In the genomic region with DNA sequence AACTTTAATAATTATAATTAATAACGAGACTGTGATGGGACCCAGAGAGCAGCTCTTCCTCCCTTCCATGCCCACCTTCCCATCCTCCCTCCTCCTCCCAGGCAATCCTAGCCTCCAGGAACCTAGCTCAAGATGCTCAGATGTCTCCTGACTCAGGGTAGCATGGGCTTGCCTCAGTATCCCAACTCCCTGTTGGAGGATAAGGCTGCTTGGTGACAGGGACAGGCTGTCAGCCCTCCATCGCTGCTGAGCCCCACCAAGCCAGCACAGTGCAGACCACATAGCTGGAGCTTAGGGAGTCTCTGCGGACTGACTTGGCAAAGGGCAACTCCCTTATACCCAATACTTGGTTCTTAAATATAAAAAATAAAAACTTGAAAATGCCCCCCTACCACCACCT, we compare ENCODE assay signal across 13 cellular contexts. TPM values are rescaled to one million over a fixed set of nuclear protein-coding genes. Genes with fewer than 3 reads are reported as not detected.
DNase-seq lines count a peak whose midpoint lies in the region; TF ChIP-seq lines count a peak whose summit lies in the region.
"Had no signal": no experiment of that assay in that cellular context is flagged by ENCODE, and none has a peak within 500 bp of the region (broad histone marks: within the 10 kb centered on the region; RNA-seq: fewer than 3 reads in every experiment).

No MANE protein-coding gene starts in this region.

- H3K9me3 ChIP-seq in mucosa of rectum (ENCODE audit: control insufficient read depth in 2 of 2, low read length in 2 of 2) (no peaks in the 10 kb centered on the region), tibial artery (no peaks in the 10 kb centered on the region)

- CTCF ChIA-PET in activated naive CD4-positive, alpha-beta T cell treated with anti-CD3 and anti-CD28 coated beads, Interleukin-2, amount 10 ng/mL, durations not matched to agents 7 days and 5 days (lab: Charles Lee): interaction anchor here (0.9 to 3.8 kb wide), 7 partner anchors 10 to 94 kb away, joined by 3 to 16 read pairs (median 3); a partner anchor contains a TSS

- H3K36me3 Mint-ChIP-seq in activated naive CD4-positive, alpha-beta T cell treated with anti-CD3 and anti-CD28 coated beads, Interleukin-2, amount 10 ng/mL, durations not matched to agents 7 days and 5 days: peaks cover 70% of the 10 kb centered on the region
- H3K36me3 Mint-ChIP-seq in activated T-helper 1 cell treated with anti-CD3 and anti-CD28 coated beads, Interleukin-12 subunit alpha, Interleukin-12 subunit beta, Interleukin-2, Interleukin-4 antibody, amounts not matched to agents 30 ng/mL and 10 ng/mL and 1 ng/mL, durations not matched to agents 14 hours and 24 hours and 36 hours (ENCODE audit: low read depth): peaks cover 58% of the 10 kb centered on the region
- peaks cover 19% of the 10 kb centered on the region for H3K36me3 Mint-ChIP-seq in endothelial cell (ENCODE audit: low read depth, unreplicated experiment)

- H3K27ac ChIP-seq in mucosa of rectum (ENCODE audit: low read depth in 2 of 2, low read length in 2 of 2) (peak overlapping the region; percentile 66 to 74), tibial artery (peak overlapping the region; percentile 95 to 98)

- H3K9me3 Mint-ChIP-seq in activated naive CD4-positive, alpha-beta T cell treated with anti-CD3 and anti-CD28 coated beads, Interleukin-2, amount 10 ng/mL, durations not matched to agents 7 days and 5 days: no peaks in the 10 kb centered on the region
- no peaks in the 10 kb centered on the region for H3K9me3 Mint-ChIP-seq in activated T-helper 1 cell treated with anti-CD3 and anti-CD28 coated beads, Interleukin-12 subunit alpha, Interleukin-12 subunit beta, Interleukin-2, Interleukin-4 antibody, amounts not matched to agents 30 ng/mL and 10 ng/mL and 1 ng/mL, durations not matched to agents 14 hours and 24 hours and 36 hours
- no peaks in the 10 kb centered on the region for H3K9me3 Mint-ChIP-seq in endothelial cell (ENCODE audit: unreplicated experiment)
- H3K9me3 Mint-ChIP-seq: mesothelial cell of epicardium had no signal

- H3K4me3 Mint-ChIP-seq in activated naive CD4-positive, alpha-beta T cell treated with anti-CD3 and anti-CD28 coated beads, Interleukin-2, amount 10 ng/mL, durations not matched to agents 7 days and 5 days: peak overlapping the region; percentile 80
- peak overlapping the region; percentile 87 for H3K4me3 Mint-ChIP-seq in activated T-helper 1 cell treated with anti-CD3 and anti-CD28 coated beads, Interleukin-12 subunit alpha, Interleukin-12 subunit beta, Interleukin-2, Interleukin-4 antibody, amounts not matched to agents 30 ng/mL and 10 ng/mL and 1 ng/mL, durations not matched to agents 14 hours and 24 hours and 36 hours
- H3K4me3 Mint-ChIP-seq in endothelial cell (ENCODE audit: unreplicated experiment): no peak overlapping the region
- H3K4me3 Mint-ChIP-seq: mesothelial cell of epicardium had no signal

- peaks cover 9 to 17% of the 10 kb centered on the region in 2 donors for H3K36me3 ChIP-seq in mucosa of rectum (ENCODE audit: control insufficient read depth in 2 of 2, insufficient read depth in 2 of 2, low read length in 2 of 2)
- H3K36me3 ChIP-seq in tibial artery: peaks cover 0 to 22% (median 3%) of the 10 kb centered on the region in 3 donors

- no peaks in the 10 kb centered on the region for H3K27me3 Mint-ChIP-seq in activated naive CD4-positive, alpha-beta T cell treated with anti-CD3 and anti-CD28 coated beads, Interleukin-2, amount 10 ng/mL, durations not matched to agents 7 days and 5 days
- H3K27me3 Mint-ChIP-seq in activated T-helper 1 cell treated with anti-CD3 and anti-CD28 coated beads, Interleukin-12 subunit alpha, Interleukin-12 subunit beta, Interleukin-2, Interleukin-4 antibody, amounts not matched to agents 30 ng/mL and 10 ng/mL and 1 ng/mL, durations not matched to agents 14 hours and 24 hours and 36 hours (ENCODE audit: insufficient read depth): no peaks in the 10 kb centered on the region
- H3K27me3 Mint-ChIP-seq in endothelial cell (ENCODE audit: unreplicated experiment): peaks cover 5% of the 10 kb centered on the region

- H3K27ac Mint-ChIP-seq in activated naive CD4-positive, alpha-beta T cell treated with anti-CD3 and anti-CD28 coated beads, Interleukin-2, amount 10 ng/mL, durations not matched to agents 7 days and 5 days: peak overlapping the region; percentile 99
- peak overlapping the region; percentile 99 for H3K27ac Mint-ChIP-seq in activated T-helper 1 cell treated with anti-CD3 and anti-CD28 coated beads, Interleukin-12 subunit alpha, Interleukin-12 subunit beta, Interleukin-2, Interleukin-4 antibody, amounts not matched to agents 30 ng/mL and 10 ng/mL and 1 ng/mL, durations not matched to agents 14 hours and 24 hours and 36 hours
- no peak overlapping the region for H3K27ac Mint-ChIP-seq in endothelial cell (ENCODE audit: unreplicated experiment)
- H3K27ac Mint-ChIP-seq: mesothelial cell of epicardium had no signal

- no peak overlapping the region for H3K4me3 ChIP-seq in mucosa of rectum (ENCODE audit: low read length in 2 of 2)
- no peak overlapping the region for H3K4me3 ChIP-seq in tibial artery

- TF ChIP-seq CTCF in tibial artery (IDR thresholded peaks at IDR 0.05): no peak
- no peak for TF ChIP-seq CTCF in endothelial cell (IDR thresholded peaks at IDR 0.05; ENCODE audit: unreplicated experiment)

- H3K27me3 ChIP-seq in mucosa of rectum (ENCODE audit: control insufficient read depth in 2 of 2, insufficient read depth in 2 of 2, low read length in 2 of 2): no peaks in the 10 kb centered on the region
- H3K27me3 ChIP-seq in tibial artery: no peaks in the 10 kb centered on the region

- H3K4me1 ChIP-seq in mucosa of rectum (ENCODE audit: control insufficient read depth in 2 of 2, insufficient read depth in 2 of 2, low read length in 2 of 2): peaks cover 70 to 75% of the 10 kb centered on the region in 2 donors
- peaks cover 0 to 100% (median 95%) of the 10 kb centered on the region in 4 donors for H3K4me1 ChIP-seq in tibial artery

- H3K4me1 Mint-ChIP-seq in activated naive CD4-positive, alpha-beta T cell treated with anti-CD3 and anti-CD28 coated beads, Interleukin-2, amount 10 ng/mL, durations not matched to agents 7 days and 5 days: peaks cover 97% of the 10 kb centered on the region
- H3K4me1 Mint-ChIP-seq in activated T-helper 1 cell treated with anti-CD3 and anti-CD28 coated beads, Interleukin-12 subunit alpha, Interleukin-12 subunit beta, Interleukin-2, Interleukin-4 antibody, amounts not matched to agents 30 ng/mL and 10 ng/mL and 1 ng/mL, durations not matched to agents 14 hours and 24 hours and 36 hours (ENCODE audit: low read depth): peaks cover 91% of the 10 kb centered on the region
- H3K4me1 Mint-ChIP-seq in endothelial cell (ENCODE audit: unreplicated experiment): peaks cover 52% of the 10 kb centered on the region

- no peak for DNase-seq in activated naive CD4-positive, alpha-beta T cell treated with anti-CD3 and anti-CD28 coated beads, Interleukin-2, amount 10 ng/mL, durations not matched to agents 7 days and 5 days
- DNase-seq in activated naive CD4-positive, alpha-beta T cell (lab: John Stamatoyannopoulos, UW): no peak
- no peak for DNase-seq in activated T-helper 1 cell treated with anti-CD3 and anti-CD28 coated beads, Interleukin-12 subunit alpha, Interleukin-12 subunit beta, Interleukin-2, Interleukin-4 antibody, amounts not matched to agents 30 ng/mL and 10 ng/mL and 1 ng/mL, durations not matched to agents 14 hours and 24 hours and 36 hours (ENCODE audit: low spot score)
- no peak for DNase-seq in tibial artery
- DNase-seq in endothelial cell (ENCODE audit: low spot score): no peak
- no peak for DNase-seq in NK-92 treated with Interleukin-12 subunit alpha and Interleukin-12 subunit beta, amount 100 ng/mL, for 24 hours (lab: John Stamatoyannopoulos, UW)
- no peak for DNase-seq in activated CD4-positive, alpha-beta T cell treated with anti-CD3 and anti-CD28 coated beads for 48 hours
- DNase-seq: activated CD8-positive, alpha-beta memory T cell treated with anti-CD3 and anti-CD28 coated beads, Interleukin-2, amount 50 U/mL, for 4 hours; H7; stimulated activated CD4-positive, alpha-beta T cell treated with anti-CD3 and anti-CD28 coated beads, Interleukin-15, amount 100 ng/mL, for 24 hours; stimulated activated naive CD4-positive, alpha-beta T cell treated with Interleukin-2 at 50 U/mL for 16 hours had no signal

- intact Hi-C loops in activated T-helper 1 cell treated with anti-CD3 and anti-CD28 coated beads, Interleukin-12 subunit alpha, Interleukin-12 subunit beta, Interleukin-2, Interleukin-4 antibody, amounts not matched to agents 30 ng/mL and 10 ng/mL and 1 ng/mL, durations not matched to agents 14 hours and 24 hours and 36 hours (cut with micrococcal nuclease): loop anchor here (2.0 kb wide), 2 partner anchors 43 to 75 kb away; no protein-coding TSS in a partner anchor
- intact Hi-C loops in tibial artery (cut with DNase I; ENCODE audit: low total_unique reads): no loop called here

- H3K9ac ChIP-seq in mucosa of rectum (ENCODE audit: low read depth in 1 of 2, low read length in 2 of 2): peak overlapping the region; percentile 32 to 45

RNA-seq across cellular contexts. Expression of a gene that starts 11.5 kb away (rescaled TPM):
- 618 and 639 TPM in 2 replicates for total RNA-seq in activated T-helper 1 cell treated with anti-CD3 and anti-CD28 coated beads, Interleukin-12 subunit alpha, Interleukin-12 subunit beta, Interleukin-2, Interleukin-4 antibody, amounts not matched to agents 30 ng/mL and 10 ng/mL and 1 ng/mL, durations not matched to agents 14 hours and 24 hours and 36 hours
- 931 TPM for total RNA-seq in endothelial cell (ENCODE audit: unreplicated experiment)
